ENCODE assay signal across 9 cellular contexts in genomic region chr11:119262668-119263351, GRCh38. TPM values are rescaled to one million over a fixed set of nuclear protein-coding genes. Genes with fewer than 3 reads are reported as not detected.
DNase-seq lines count a peak whose midpoint lies in the region; ATAC-seq and TF ChIP-seq lines count a peak whose summit lies in the region.
"Had no signal": no experiment of that assay in that cellular context is flagged by ENCODE, and none has a peak within 500 bp of the region (broad histone marks: within the 10 kb centered on the region; RNA-seq: fewer than 3 reads in every experiment).

No MANE protein-coding gene starts in this region.

- no peaks in the 10 kb centered on the region for H4K20me1 ChIP-seq in Karpas-422 (ENCODE audit: insufficient read depth, low read depth, low read length)

- TF ChIP-seq CTCF in GM13977 (IDR thresholded peaks at IDR 0.05; ENCODE audit: extremely low read depth, insufficient read depth, missing control alignments) (peak; percentile 24), gastrocnemius medialis (IDR thresholded peaks at IDR 0.05 in 4 of 5, conservative IDR thresholded peaks at IDR 0.05 in 1 of 5) (no peak)

- H3K4me3 ChIP-seq in Karpas-422 (ENCODE audit: low read length) (no peak overlapping the region), gastrocnemius medialis (no peak overlapping the region)
- H3K4me3 ChIP-seq: body of pancreas had no signal

- no peak overlapping the region for H3K9ac ChIP-seq in Karpas-422 (ENCODE audit: low read length)

- H3K4me1 ChIP-seq in Karpas-422 (ENCODE audit: low read length) (peaks cover 58% of the 10 kb centered on the region), gastrocnemius medialis (peaks cover 14 to 26% of the 10 kb centered on the region in 2 donors)

- no peaks in the 10 kb centered on the region for H3K9me2 ChIP-seq in Karpas-422 (replicated peaks; ENCODE audit: insufficient read depth, low read length)

- in situ Hi-C loops in GM13977 (cut with MboI; ENCODE audit: low pct_unique_long_range_greater_than_20kb, low sequenced_read_pairs, unreplicated experiment): no loop called here
- in situ Hi-C loops in gastrocnemius medialis (cut with MboI; ENCODE audit: low sequenced_read_pairs in 4 of 4): no loop called here

- H2AFZ ChIP-seq in Karpas-422 (ENCODE audit: low read length): no peak overlapping the region

- TF ChIP-seq POLR2A in gastrocnemius medialis (IDR thresholded peaks at IDR 0.05) (no peak), erythroblast (IDR thresholded peaks at IDR 0.05; ENCODE audit: low read length) (no peak)

- H3K9me3 ChIP-seq in Karpas-422 (ENCODE audit: low read length): no peaks in the 10 kb centered on the region
- H3K9me3 ChIP-seq in gastrocnemius medialis: no peaks in the 10 kb centered on the region
- H3K9me3 ChIP-seq: body of pancreas had no signal

- no peaks in the 10 kb centered on the region for H3K27me3 ChIP-seq in Karpas-422 (ENCODE audit: low read length)
- no peaks in the 10 kb centered on the region for H3K27me3 ChIP-seq in gastrocnemius medialis
- H3K27me3 ChIP-seq: body of pancreas had no signal

- no peak for ATAC-seq in gastrocnemius medialis
- no peak for ATAC-seq in GM18519 (IDR thresholded peaks at IDR 0.05; ENCODE audit: low FRiP score, unreplicated experiment)
- ATAC-seq: body of pancreas had no signal

- H3K36me3 ChIP-seq in Karpas-422 (ENCODE audit: insufficient read depth, low read length) (no peaks in the 10 kb centered on the region), gastrocnemius medialis (no peaks in the 10 kb centered on the region)

- peak overlapping the region; percentile 56 for H3K27ac ChIP-seq in Karpas-422 (ENCODE audit: low read length)
- H3K27ac ChIP-seq in gastrocnemius medialis: peak overlapping the region; percentile 44 to 65 (median 48)
- H3K27ac ChIP-seq: body of pancreas had no signal

- DNase-seq in GM13977 (ENCODE audit: low spot score): peak; percentile 31
- DNase-seq in Karpas-422: no peak
- peak; percentile 80 for DNase-seq in dermis blood vessel endothelial cell
- no peak for DNase-seq in gastrocnemius medialis
- DNase-seq in erythroblast (lab: John Stamatoyannopoulos, UW): no peak
- DNase-seq in NCI-H2107 treated with DMSO at 0.1 percent for 48 hours (lab: John Stamatoyannopoulos, UW; ENCODE audit: unreplicated experiment): no peak
- DNase-seq in NAMALWA (ENCODE audit: low spot score): no peak
- DNase-seq: body of pancreas had no signal

- intact Hi-C loops in gastrocnemius medialis (cut with DNase I; ENCODE audit: low total_unique reads): no loop called here

- peak overlapping the region; percentile 76 for H3K4me2 ChIP-seq in Karpas-422 (ENCODE audit: low read depth, low read length, poor library complexity, severe bottlenecking)

- H3K79me2 ChIP-seq in Karpas-422 (ENCODE audit: low read length): peaks cover 94% of the 10 kb centered on the region

RNA-seq across cellular contexts. Expression of gene MCAM, which starts 54.1 kb away (rescaled TPM):
- 2.0 and 2.1 TPM in 2 replicates for total RNA-seq in Karpas-422 (2014; rRNA removed; shearing (Covaris generic); ENCODE audit: low replicate concordance)
- total RNA-seq in dermis blood vessel endothelial cell (1,172 and 1,718 TPM in 2 replicates), gastrocnemius medialis (100 to 1,000 TPM in 3 of 4 donors, 10 to 100 TPM in 1; 22.6 to 193 (median 123) TPM)

RNA-seq across cellular contexts. Expression of gene CBL, which starts 56.7 kb away (rescaled TPM):
- total RNA-seq in Karpas-422 (2014; rRNA removed; shearing (Covaris generic); ENCODE audit: low replicate concordance): 18.0 and 34.0 TPM in 2 replicates
- total RNA-seq in dermis blood vessel endothelial cell: 13.8 and 22.8 TPM in 2 replicates
- 1 to 10 TPM; 3.0 to 6.7 (median 4.5) TPM for total RNA-seq in gastrocnemius medialis

Comparison
In these comparisons a context has a peak if more than half of its experiments do, and no peak if none do; other contexts are left out.
1. DNase-seq: peak in GM13977 (single experiment) and dermis blood vessel endothelial cell (single experiment); none in Karpas-422 (single experiment), gastrocnemius medialis (0 of 2), erythroblast (0 of 2), NCI-H2107 treated with DMSO at 0.1 percent for 48 hours (single experiment) and NAMALWA (single experiment).